Comparison of ENCODE assay signal across 13 cellular contexts in the genomic region with DNA sequence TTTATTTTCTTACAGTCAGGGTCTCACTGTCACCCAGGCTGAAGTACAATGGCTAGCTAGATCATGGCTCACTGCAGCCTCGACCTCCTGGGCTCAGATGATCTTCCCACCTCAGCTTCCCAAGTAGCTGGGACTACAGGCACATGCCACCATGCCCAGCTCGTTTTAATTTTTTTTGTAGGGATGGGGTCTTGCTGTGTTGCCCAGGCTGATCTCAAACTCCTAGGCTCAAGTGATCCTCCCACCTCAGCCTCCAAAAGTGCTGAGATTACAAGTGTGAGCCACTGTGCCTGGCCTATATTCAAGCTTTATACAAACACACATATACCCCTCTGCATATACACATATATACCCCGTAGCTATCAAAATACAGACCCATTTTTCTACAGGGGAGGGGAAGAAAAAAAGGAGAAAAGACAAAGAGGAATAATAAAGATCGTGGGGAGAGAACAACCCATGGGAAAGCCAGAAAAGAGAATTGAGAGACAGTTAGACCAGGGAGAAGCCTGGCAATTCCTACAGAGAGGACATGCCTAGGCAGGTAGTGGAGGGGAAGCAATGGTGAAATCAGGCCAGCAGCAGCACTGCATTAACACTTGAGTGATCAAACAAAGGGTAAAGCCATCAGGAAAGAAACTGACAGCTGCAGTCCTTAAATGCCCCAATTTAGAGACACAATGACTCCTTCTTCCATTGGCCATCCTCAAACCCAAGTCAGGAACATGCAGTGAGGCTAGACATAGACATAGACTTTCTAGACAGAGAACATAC.
DNase-seq lines count a peak whose midpoint lies in the region; ATAC-seq, FAIRE-seq and TF ChIP-seq lines count a peak whose summit lies in the region.
"Had no signal": no experiment of that assay in that cellular context is flagged by ENCODE, and none has a peak within 500 bp of the region (broad histone marks: within the 10 kb centered on the region; RNA-seq: fewer than 3 reads in every experiment).

No MANE protein-coding gene starts in this region.

- H3K4me1 Mint-ChIP-seq in nephron progenitor cell = peaks cover 82% of the 10 kb centered on the region

- TF ChIP-seq EP300 in gastroesophageal sphincter (IDR thresholded peaks at IDR 0.05) = no peak

- H3K9me3 ChIP-seq in gastroesophageal sphincter = no peaks in the 10 kb centered on the region

- H3K36me3 Mint-ChIP-seq in nephron progenitor cell (ENCODE audit: low read depth) = no peaks in the 10 kb centered on the region
- H3K36me3 Mint-ChIP-seq: CD4-positive, alpha-beta memory T cell; memory B cell had no signal

- no peak overlapping the region for H3K4me3 Mint-ChIP-seq in nephron progenitor cell
- H3K4me3 Mint-ChIP-seq: CD4-positive, alpha-beta memory T cell; dendritic cell treated with granulocyte-macrophage colony-stimulating factor and Interleukin-4, amounts not matched to agents 40 ng/mL and 50 ng/mL, for 4 days; memory B cell had no signal

- TF ChIP-seq POLR2A in GM12892 (IDR thresholded peaks at IDR 0.05; ENCODE audit: low read depth, low read length) = no peak
- TF ChIP-seq POLR2A in gastroesophageal sphincter (IDR thresholded peaks at IDR 0.05) = no peak

- peaks cover 0 to 18% (median 0%) of the 10 kb centered on the region in 3 donors for H3K4me1 ChIP-seq in gastroesophageal sphincter

- ATAC-seq in gastroesophageal sphincter = no peak

- H3K9me3 Mint-ChIP-seq in nephron progenitor cell = no peaks in the 10 kb centered on the region
- H3K9me3 Mint-ChIP-seq: CD4-positive, alpha-beta memory T cell; dendritic cell treated with granulocyte-macrophage colony-stimulating factor and Interleukin-4, amounts not matched to agents 40 ng/mL and 50 ng/mL, for 4 days; memory B cell had no signal

- H3K36me3 ChIP-seq in gastroesophageal sphincter = no peaks in the 10 kb centered on the region

- H3K27ac ChIP-seq in gastroesophageal sphincter = no peak overlapping the region

- no peaks in the 10 kb centered on the region for H3K27me3 ChIP-seq in gastroesophageal sphincter

- TF ChIP-seq CTCF in nephron progenitor cell (IDR thresholded peaks at IDR 0.05) = no peak
- TF ChIP-seq CTCF in gastroesophageal sphincter (IDR thresholded peaks at IDR 0.05) = no peak

- H3K27ac Mint-ChIP-seq in nephron progenitor cell = peak overlapping the region; percentile 21
- H3K27ac Mint-ChIP-seq: CD4-positive, alpha-beta memory T cell; dendritic cell treated with granulocyte-macrophage colony-stimulating factor and Interleukin-4, amounts not matched to agents 40 ng/mL and 50 ng/mL, for 4 days; memory B cell had no signal

- FAIRE-seq in GM12892 (lab: Jason Lieb, UNC) = peak; percentile 46

- H3K4me3 ChIP-seq in gastroesophageal sphincter = no peak overlapping the region

- DNase-seq in GM12892 (ENCODE audit: insufficient read length) (no peak), NCI-H146 (lab: John Stamatoyannopoulos, UW) (peak; percentile 52), SHP77 (lab: John Stamatoyannopoulos, UW) (peak; percentile 55 to 62), nephron progenitor cell (no peak), DMS114 treated with DMSO at 0.1 percent for 48 hours (lab: John Stamatoyannopoulos, UW; ENCODE audit: unreplicated experiment) (no peak), cortex of kidney (lab: John Stamatoyannopoulos, UW) (no peak)
- DNase-seq: CD4-positive, alpha-beta memory T cell; NCI-H1092 treated with DMSO at 0.1 percent for 48 hours; occipital lobe; SW 1271 had no signal

- WGBS in gastroesophageal sphincter (ENCODE audit: low coverage in 1 of 2), 2 donors = 88 to 98% methylated on average over 1 to 4 of the region's 4 CpGs

- H3K27me3 Mint-ChIP-seq in nephron progenitor cell (ENCODE audit: low read depth, poor library complexity) = peaks cover 3% of the 10 kb centered on the region

Comparison
In these comparisons a context has a peak if more than half of its experiments do, and no peak if none do; other contexts are left out.
1. DNase-seq: peak in NCI-H146 (single experiment) and SHP77 (2 of 2); none in GM12892 (single experiment), nephron progenitor cell (single experiment), DMS114 treated with DMSO at 0.1 percent for 48 hours (single experiment) and cortex of kidney (single experiment).